Comparison of ENCODE assay signal across 19 cellular contexts in genomic region chr7:158765020-158765419, GRCh38.
"Had no signal": no experiment of that assay in that cellular context is flagged by ENCODE, and none has a peak within 500 bp of the region (broad histone marks: within the 10 kb centered on the region; RNA-seq: fewer than 3 reads in every experiment).

No MANE protein-coding gene starts in this region.

- H3K4me3 ChIP-seq: sigmoid colon, stomach, testis, upper lobe of left lung had no signal

- ATAC-seq: activated CD8-positive, alpha-beta memory T cell treated with anti-CD3 and anti-CD28 coated beads, Interleukin-2, amount 10 ng/mL, durations not matched to agents 7 days and 5 days; effector memory CD8-positive, alpha-beta T cell; left colon had no signal

- H3K27me3 ChIP-seq: sigmoid colon, stomach, testis, upper lobe of left lung had no signal

- H3K27me3 Mint-ChIP-seq: activated CD4-positive, alpha-beta T cell treated with anti-CD3 and anti-CD28 coated beads, Interleukin-2, amount 10 ng/mL, durations not matched to agents 7 days and 5 days; activated CD8-positive, alpha-beta memory T cell treated with anti-CD3 and anti-CD28 coated beads, Interleukin-2, amount 10 ng/mL, durations not matched to agents 7 days and 5 days; dendritic cell treated with granulocyte-macrophage colony-stimulating factor and Interleukin-4, amounts not matched to agents 40 ng/mL and 50 ng/mL, for 4 days; effector memory CD8-positive, alpha-beta T cell had no signal

- H3K4me1 Mint-ChIP-seq: neural crest cell had no signal

- H3K9me3 Mint-ChIP-seq: activated CD4-positive, alpha-beta T cell treated with anti-CD3 and anti-CD28 coated beads, Interleukin-2, amount 10 ng/mL, durations not matched to agents 7 days and 5 days; activated T-helper 1 cell treated with anti-CD3 and anti-CD28 coated beads, Interleukin-12 subunit alpha, Interleukin-12 subunit beta, Interleukin-2, Interleukin-4 antibody, amounts not matched to agents 30 ng/mL and 10 ng/mL and 1 ng/mL, durations not matched to agents 14 hours and 24 hours and 36 hours; dendritic cell treated with granulocyte-macrophage colony-stimulating factor and Interleukin-4, amounts not matched to agents 40 ng/mL and 50 ng/mL, for 4 days; effector memory CD8-positive, alpha-beta T cell; neural crest cell; T-helper 1 cell treated with Interleukin-12 subunit alpha and Interleukin-12 subunit beta and Interleukin-4 antibody, amounts not matched to agents 30 μg/mL and 1 μg/mL, for 36 hours had no signal

- DNase-seq: activated CD4-positive, alpha-beta T cell treated with anti-CD3 and anti-CD28 coated beads, Interleukin-2, amount 10 ng/mL, durations not matched to agents 7 days and 5 days; activated CD8-positive, alpha-beta memory T cell treated with anti-CD3 and anti-CD28 coated beads, Interleukin-2, amount 10 ng/mL, durations not matched to agents 7 days and 5 days; activated naive CD4-positive, alpha-beta T cell treated with Interleukin-2 at 50 U/mL for 16 hours; anterior cingulate cortex; effector memory CD8-positive, alpha-beta T cell; left colon; midbrain; SHP77 treated with DMSO at 0.1 percent for 48 hours; sigmoid colon; stimulated activated CD4-positive, alpha-beta T cell treated with anti-CD3 and anti-CD28 coated beads, Interleukin-1b, Interleukin-23, amount 100 ng/mL, for 48 hours; stomach; testis; WERI-Rb-1 had no signal

- H3K4me3 Mint-ChIP-seq: activated CD4-positive, alpha-beta T cell treated with anti-CD3 and anti-CD28 coated beads, Interleukin-2, amount 10 ng/mL, durations not matched to agents 7 days and 5 days; activated CD8-positive, alpha-beta memory T cell treated with anti-CD3 and anti-CD28 coated beads, Interleukin-2, amount 10 ng/mL, durations not matched to agents 7 days and 5 days; activated T-helper 1 cell treated with anti-CD3 and anti-CD28 coated beads, Interleukin-12 subunit alpha, Interleukin-12 subunit beta, Interleukin-2, Interleukin-4 antibody, amounts not matched to agents 30 ng/mL and 10 ng/mL and 1 ng/mL, durations not matched to agents 14 hours and 24 hours and 36 hours; dendritic cell treated with granulocyte-macrophage colony-stimulating factor and Interleukin-4, amounts not matched to agents 40 ng/mL and 50 ng/mL, for 4 days; effector memory CD8-positive, alpha-beta T cell; neural crest cell; T-helper 1 cell treated with Interleukin-12 subunit alpha and Interleukin-12 subunit beta and Interleukin-4 antibody, amounts not matched to agents 30 μg/mL and 1 μg/mL, for 36 hours had no signal

- H3K4me1 ChIP-seq: sigmoid colon, stomach, testis, upper lobe of left lung had no signal

- H3K9me3 ChIP-seq: sigmoid colon, stomach, testis, upper lobe of left lung had no signal

- H3K27ac Mint-ChIP-seq: activated CD4-positive, alpha-beta T cell treated with anti-CD3 and anti-CD28 coated beads, Interleukin-2, amount 10 ng/mL, durations not matched to agents 7 days and 5 days; activated CD8-positive, alpha-beta memory T cell treated with anti-CD3 and anti-CD28 coated beads, Interleukin-2, amount 10 ng/mL, durations not matched to agents 7 days and 5 days; activated T-helper 1 cell treated with anti-CD3 and anti-CD28 coated beads, Interleukin-12 subunit alpha, Interleukin-12 subunit beta, Interleukin-2, Interleukin-4 antibody, amounts not matched to agents 30 ng/mL and 10 ng/mL and 1 ng/mL, durations not matched to agents 14 hours and 24 hours and 36 hours; dendritic cell treated with granulocyte-macrophage colony-stimulating factor and Interleukin-4, amounts not matched to agents 40 ng/mL and 50 ng/mL, for 4 days; T-helper 1 cell treated with Interleukin-12 subunit alpha and Interleukin-12 subunit beta and Interleukin-4 antibody, amounts not matched to agents 30 μg/mL and 1 μg/mL, for 36 hours had no signal

- H3K27ac ChIP-seq: epithelial cell of prostate, sigmoid colon, stomach, testis, upper lobe of left lung, WERI-Rb-1 had no signal

- H3K36me3 ChIP-seq: WERI-Rb-1 had no signal
